ENCODE assay signal across 8 cellular contexts in genomic region chr1:155254228-155254713, GRCh38. TPM values are rescaled to one million over a fixed set of nuclear protein-coding genes. Genes with fewer than 3 reads are reported as not detected.
DNase-seq lines count a peak whose midpoint lies in the region; ATAC-seq and TF ChIP-seq lines count a peak whose summit lies in the region.

No MANE protein-coding gene starts in this region.

- TF ChIP-seq POLR2A in gastrocnemius medialis (IDR thresholded peaks at IDR 0.05), result no peak

- H3K36me3 ChIP-seq in gastrocnemius medialis, result peaks cover 0 to 17% of the 10 kb centered on the region in 2 donors

- peak overlapping the region; percentile 91 to 95 (median 92) for H3K27ac ChIP-seq in gastrocnemius medialis

- intact Hi-C loops in gastrocnemius medialis (cut with DNase I; ENCODE audit: low total_unique reads), result loop anchor here (2.0 kb wide), 1 partner anchor 55 kb away; the partner anchor contains the start of gene FDPS

- peaks cover 17 to 30% of the 10 kb centered on the region in 2 donors for H3K4me1 ChIP-seq in gastrocnemius medialis

- H3K4me3 ChIP-seq in GM12864 (ENCODE audit: low read depth, low read length) (peak overlapping the region; percentile 59), fibroblast of the aortic adventitia (ENCODE audit: low read depth, low read length) (peak overlapping the region; percentile 84), gastrocnemius medialis (peak overlapping the region; percentile 78 to 92 (median 90))

- DNase-seq in GM12864 (ENCODE audit: low read depth) (no peak), fibroblast of the aortic adventitia (ENCODE audit: low read depth) (no peak), gastrocnemius medialis (no peak), NCI-H2029 treated with DMSO at 0.1 percent for 48 hours (lab: John Stamatoyannopoulos, UW) (no peak), NCI-H1105 (lab: John Stamatoyannopoulos, UW) (no peak), omental fat pad (ENCODE audit: low spot score) (no peak)

- no peak for TF ChIP-seq CTCF in GM12864 (IDR thresholded peaks at IDR 0.05; ENCODE audit: low read depth, low read length, missing control alignments)
- no peak for TF ChIP-seq CTCF in fibroblast of the aortic adventitia (IDR thresholded peaks at IDR 0.05; ENCODE audit: insufficient read depth, low read length)
- TF ChIP-seq CTCF in gastrocnemius medialis (IDR thresholded peaks at IDR 0.05 in 4 of 5, conservative IDR thresholded peaks at IDR 0.05 in 1 of 5), result no peak
- no peak for TF ChIP-seq CTCF in omental fat pad (IDR thresholded peaks at IDR 0.05)

- in situ Hi-C loops in gastrocnemius medialis (cut with MboI; ENCODE audit: low sequenced_read_pairs in 4 of 4), result loop anchor here in 1 of 4 donors (10.0 kb wide), 1 partner anchor 61 kb away; no protein-coding TSS in a partner anchor

- H3K9me3 ChIP-seq in gastrocnemius medialis, result no peaks in the 10 kb centered on the region

- ATAC-seq in SK-N-SH treated with all-trans-retinoic acid at 6 μM for 48 hours (peak; percentile 2), gastrocnemius medialis (peak in 1 of 2 donors; percentile 1), GM21367 (IDR thresholded peaks at IDR 0.05; ENCODE audit: unreplicated experiment) (no peak), omental fat pad (ENCODE audit: low FRiP score) (no peak)

- no peaks in the 10 kb centered on the region for H3K27me3 ChIP-seq in gastrocnemius medialis

TF ChIP-seq in SK-N-SH treated with all-trans-retinoic acid at 6 μM for 48 hours, 23 proteins besides CTCF, POLR2A, EP300 and RAD21 (continues in another document):
- TF ChIP-seq ZFP30 (CRISPR knock-in tag; IDR thresholded peaks at IDR 0.05) (no peak), CSDC2 (CRISPR knock-in tag; IDR thresholded peaks at IDR 0.05) (no peak), ARNTL (CRISPR knock-in tag; IDR thresholded peaks at IDR 0.05; ENCODE audit: borderline replicate concordance, low read depth) (no peak), RARB (CRISPR knock-in tag; IDR thresholded peaks at IDR 0.05) (no peak), ZNF70 (CRISPR knock-in tag; IDR thresholded peaks at IDR 0.05) (no peak), PPARA (CRISPR knock-in tag; IDR thresholded peaks at IDR 0.05; ENCODE audit: borderline replicate concordance) (no peak), TCF4 (CRISPR knock-in tag; IDR thresholded peaks at IDR 0.05; ENCODE audit: borderline replicate concordance) (no peak), POU6F1 (CRISPR knock-in tag; IDR thresholded peaks at IDR 0.05; ENCODE audit: borderline replicate concordance, low read depth) (no peak), CSRNP3 (CRISPR knock-in tag; IDR thresholded peaks at IDR 0.05) (no peak), OSR1 (CRISPR knock-in tag; IDR thresholded peaks at IDR 0.05) (no peak), ZNF8 (CRISPR knock-in tag; IDR thresholded peaks at IDR 0.05) (no peak), ISL1 (CRISPR knock-in tag; IDR thresholded peaks at IDR 0.05) (no peak), CREB5 (CRISPR knock-in tag; IDR thresholded peaks at IDR 0.05; ENCODE audit: low read depth) (no peak), ZNF565 (CRISPR knock-in tag; conservative IDR thresholded peaks at IDR 0.05; ENCODE audit: low read depth) (no peak), TOX (CRISPR knock-in tag; IDR thresholded peaks at IDR 0.05; ENCODE audit: borderline replicate concordance) (no peak), PATZ1 (CRISPR knock-in tag; IDR thresholded peaks at IDR 0.05; ENCODE audit: borderline replicate concordance) (no peak), SNAI2 (CRISPR knock-in tag; IDR thresholded peaks at IDR 0.05) (no peak), ZC3H10 (CRISPR knock-in tag; IDR thresholded peaks at IDR 0.05) (no peak), ZFP3 (CRISPR knock-in tag; IDR thresholded peaks at IDR 0.05) (no peak)

RNA-seq across cellular contexts. Expression of gene ENTREP3, which starts 1.0 kb away (rescaled TPM):
- total RNA-seq in fibroblast of the aortic adventitia (ENCODE audit: low replicate concordance) (9.0 and 9.3 TPM in 2 replicates), gastrocnemius medialis (10 to 100 TPM in 3 of 4 donors, 1 to 10 TPM in 1; 7.9 to 22.3 (median 18.8) TPM), omental fat pad (10 to 100 TPM in 3 of 4 donors, 1 to 10 TPM in 1; 8.7 to 13.4 (median 11.9) TPM)

RNA-seq across cellular contexts. Expression of gene SCAMP3, which starts 7.9 kb away (rescaled TPM):
- total RNA-seq in fibroblast of the aortic adventitia (ENCODE audit: low replicate concordance) (12.5 and 47.6 TPM in 2 replicates), gastrocnemius medialis (100 to 1,000 TPM in 1 of 4 donors, 10 to 100 TPM in 3; 60.0 to 108 (median 79.3) TPM), omental fat pad (10 to 100 TPM; 48.2 to 72.9 (median 63.1) TPM)

RNA-seq across cellular contexts. Expression of gene CLK2, which starts 19.0 kb away (rescaled TPM):
- total RNA-seq in fibroblast of the aortic adventitia (ENCODE audit: low replicate concordance), result 29.7 and 53.7 TPM in 2 replicates
- total RNA-seq in gastrocnemius medialis, result 10 to 100 TPM in 2 of 4 donors, 1 to 10 TPM in 2; 7.1 to 13.1 (median 9.8) TPM
- total RNA-seq in omental fat pad, result 10 to 100 TPM; 16.9 to 41.3 (median 32.7) TPM

RNA-seq across cellular contexts. Expression of gene HCN3, which starts 23.0 kb away (rescaled TPM):
- total RNA-seq in fibroblast of the aortic adventitia (ENCODE audit: low replicate concordance) (0.08 and 1.4 TPM in 2 replicates), gastrocnemius medialis (1 to 10 TPM in 2 of 4 donors, under 1 TPM in 2; 0.18 to 1.5 (median 1.1) TPM), omental fat pad (1 to 10 TPM in 2 of 4 donors, under 1 TPM in 2; 0.36 to 2.3 (median 1.2) TPM)

RNA-seq across cellular contexts. Expression of gene MTX1, which starts 45.8 kb away (rescaled TPM):
- total RNA-seq in fibroblast of the aortic adventitia (ENCODE audit: low replicate concordance) (13.7 and 26.1 TPM in 2 replicates), gastrocnemius medialis (10 to 100 TPM; 14.4 to 26.9 (median 24.6) TPM), omental fat pad (10 to 100 TPM; 38.3 to 52.0 (median 40.8) TPM)
